Comparison of ENCODE assay signal across 8 cellular contexts in the genomic region with DNA sequence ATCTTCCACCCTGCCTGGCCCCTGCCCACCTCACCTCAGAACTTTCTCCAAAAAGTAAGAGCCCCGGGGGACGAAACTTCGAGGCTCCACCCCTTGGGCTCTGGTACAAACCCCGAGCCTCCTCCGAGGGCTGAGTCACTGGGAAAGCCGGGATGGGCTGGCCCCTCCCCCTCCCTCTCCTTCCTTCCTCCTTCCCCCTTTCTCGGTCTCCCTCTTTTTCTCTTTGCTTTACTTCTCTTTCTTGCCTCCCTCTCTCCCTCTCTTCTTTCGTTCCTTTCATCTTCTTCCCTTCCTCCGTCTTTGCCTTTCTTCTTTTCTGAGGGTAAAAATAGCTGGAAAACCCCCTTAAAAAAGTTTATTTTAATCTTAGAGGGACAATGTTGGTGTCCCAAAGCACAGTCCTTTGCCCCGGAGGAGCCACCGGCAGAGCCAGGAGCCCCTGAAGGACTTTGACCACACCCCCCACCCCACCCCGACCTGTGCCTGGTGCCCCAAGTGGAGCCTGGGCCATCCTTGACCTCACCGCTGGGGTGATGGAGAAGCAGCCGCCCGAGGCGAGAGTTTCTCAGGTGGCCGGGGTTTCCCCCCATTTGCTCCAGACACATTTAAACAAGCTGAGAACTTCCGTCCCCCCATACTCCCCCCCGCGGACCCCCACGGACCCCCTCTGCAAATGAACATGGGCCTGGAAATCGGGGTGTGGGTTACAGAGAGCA. TPM values are rescaled to one million over a fixed set of nuclear protein-coding genes. Genes with fewer than 3 reads are reported as not detected.
DNase-seq lines count a peak whose midpoint lies in the region; ATAC-seq and TF ChIP-seq lines count a peak whose summit lies in the region.

No MANE protein-coding gene starts in this region.

- no peaks in the 10 kb centered on the region for H3K9me3 Mint-ChIP-seq in activated naive CD4-positive, alpha-beta T cell treated with anti-CD3 and anti-CD28 coated beads, Interleukin-2, amount 50 U/mL, for 72 hours

- H3K27ac ChIP-seq in tibial artery: peak overlapping the region; percentile 95 to 98

- H3K4me3 ChIP-seq in tibial artery: peak overlapping the region; percentile 29 to 37

- no peaks in the 10 kb centered on the region for H3K27me3 ChIP-seq in tibial artery

- no peaks in the 10 kb centered on the region for H3K9me3 ChIP-seq in tibial artery

- peak overlapping the region; percentile 31 to 91 for H3K27ac Mint-ChIP-seq in activated naive CD4-positive, alpha-beta T cell treated with anti-CD3 and anti-CD28 coated beads, Interleukin-2, amount 50 U/mL, for 72 hours

- no peaks in the 10 kb centered on the region for H3K36me3 ChIP-seq in tibial artery

- H3K36me3 Mint-ChIP-seq in activated naive CD4-positive, alpha-beta T cell treated with anti-CD3 and anti-CD28 coated beads, Interleukin-2, amount 50 U/mL, for 72 hours: no peaks in the 10 kb centered on the region

- H3K4me1 ChIP-seq in tibial artery: peaks cover 4 to 83% (median 70%) of the 10 kb centered on the region in 4 donors

- DNase-seq in activated naive CD4-positive, alpha-beta T cell treated with anti-CD3 and anti-CD28 coated beads, Interleukin-2, amount 50 U/mL, for 72 hours (ENCODE audit: low spot score in 2 of 2): no peak
- DNase-seq in activated naive CD4-positive, alpha-beta T cell treated with anti-CD3 and anti-CD28 coated beads, Interleukin-2, amount 50 U/mL, for 16 hours: no peak
- DNase-seq in amniotic epithelial cell (ENCODE audit: low read depth) (peak; percentile 74), islet precursor cell (peak; percentile 84), tibial artery (peak; percentile 85 to 94), superior temporal gyrus (ENCODE audit: extremely low spot score) (no peak), left lobe of liver (ENCODE audit: low spot score) (no peak)

- intact Hi-C loops in tibial artery (cut with DNase I; ENCODE audit: low total_unique reads): no loop called here

- TF ChIP-seq CTCF in tibial artery (IDR thresholded peaks at IDR 0.05): no peak

- ATAC-seq in activated naive CD4-positive, alpha-beta T cell treated with anti-CD3 and anti-CD28 coated beads, Interleukin-2, amount 50 U/mL, for 72 hours: peak in 1 of 2 donors; percentile 32
- ATAC-seq in HG03139 (IDR thresholded peaks at IDR 0.05; ENCODE audit: unreplicated experiment) (no peak), left lobe of liver (no peak)

RNA-seq across cellular contexts. Expression of a gene that starts 5.7 kb away (rescaled TPM):
- total RNA-seq in activated naive CD4-positive, alpha-beta T cell treated with anti-CD3 and anti-CD28 coated beads, Interleukin-2, amount 50 U/mL, for 72 hours: 10 to 100 TPM; 76.4 to 85.5 TPM
- total RNA-seq in left lobe of liver: 31.9 TPM

Comparison
In these comparisons a context has a peak if more than half of its experiments do, and no peak if none do; other contexts are left out.
1. DNase-seq: peak in amniotic epithelial cell (single experiment), islet precursor cell (single experiment) and tibial artery (2 of 2); none in activated naive CD4-positive, alpha-beta T cell treated with anti-CD3 and anti-CD28 coated beads, Interleukin-2, amount 50 U/mL, for 72 hours (0 of 2), activated naive CD4-positive, alpha-beta T cell treated with anti-CD3 and anti-CD28 coated beads, Interleukin-2, amount 50 U/mL, for 16 hours (single experiment), superior temporal gyrus (single experiment) and left lobe of liver (single experiment).